15 cellular contexts compared by ENCODE assay signal in genomic region chr1:19212167-19212566, GRCh38. TPM values are rescaled to one million over a fixed set of nuclear protein-coding genes. Genes with fewer than 3 reads are reported as not detected.
DNase-seq lines count a peak whose midpoint lies in the region; ATAC-seq and TF ChIP-seq lines count a peak whose summit lies in the region.
"Had no signal": no experiment of that assay in that cellular context is flagged by ENCODE, and none has a peak within 500 bp of the region (broad histone marks: within the 10 kb centered on the region; RNA-seq: fewer than 3 reads in every experiment).

No MANE protein-coding gene starts in this region.

- H3K4me3 ChIP-seq in PC-9, result no peak overlapping the region
- H3K4me3 ChIP-seq: prostate gland had no signal

- CTCF ChIA-PET in PC-9 (lab: Charles Lee), result no interaction called here

- peak overlapping the region; percentile 94; the same call in 1 of the 2 replicates for H3K4me2 ChIP-seq in PC-9

- H3F3A ChIP-seq in PC-9 (ENCODE audit: insufficient read depth, low read depth), result peaks cover 11% of the 10 kb centered on the region; the same call in 1 of the 2 replicates

- peak overlapping the region; percentile 94 for H3K27ac Mint-ChIP-seq in activated T-cell treated with anti-CD3 and anti-CD28 coated beads, Interleukin-2, amount 50 U/mL, for 72 hours
- peak overlapping the region; percentile 48 for H3K27ac Mint-ChIP-seq in central memory CD8-positive, alpha-beta T cell (ENCODE audit: low read depth)
- H3K27ac Mint-ChIP-seq in progenitor cell of endocrine pancreas, result peak overlapping the region; percentile 48

- no peak overlapping the region for H3K27ac ChIP-seq in PC-9
- H3K27ac ChIP-seq: prostate gland had no signal

- peaks cover 12% of the 10 kb centered on the region for H4K20me1 ChIP-seq in PC-9 (ENCODE audit: insufficient read depth)

- no peak for TF ChIP-seq CTCF in PC-9 (conservative IDR thresholded peaks at IDR 0.05)
- TF ChIP-seq CTCF in progenitor cell of endocrine pancreas (IDR thresholded peaks at IDR 0.05; ENCODE audit: unreplicated experiment), result no peak

- no TSS peak for BruUV-seq in PC-9 (replicated peaks; lab: Mats Ljungman, UMichigan)

- peak overlapping the region; percentile 92 to 95 for H3K4me3 Mint-ChIP-seq in activated T-cell treated with anti-CD3 and anti-CD28 coated beads, Interleukin-2, amount 50 U/mL, for 72 hours
- no peak overlapping the region for H3K4me3 Mint-ChIP-seq in central memory CD8-positive, alpha-beta T cell
- peak overlapping the region; percentile 17 for H3K4me3 Mint-ChIP-seq in progenitor cell of endocrine pancreas (ENCODE audit: low read depth)

- POLR2A ChIA-PET in PC-9 (lab: Charles Lee; ENCODE audit: unreplicated experiment), result interaction anchor here (0.5 kb wide), 1 partner anchor 196 kb away, joined by 9 read pairs; no protein-coding TSS in a partner anchor

- ATAC-seq in activated T-cell treated with anti-CD3 and anti-CD28 coated beads, Interleukin-2, amount 50 U/mL, for 72 hours (replicated peaks in 1 of 2), result no peak
- no peak for ATAC-seq in central memory CD8-positive, alpha-beta T cell (replicated peaks; ENCODE audit: extremely low read depth, poor library complexity, severe bottlenecking)
- ATAC-seq in GM18861 (IDR thresholded peaks at IDR 0.05; ENCODE audit: unreplicated experiment), result no peak
- ATAC-seq: Right ventricle myocardium inferior had no signal

- no peaks in the 10 kb centered on the region for H3K27me3 Mint-ChIP-seq in activated T-cell treated with anti-CD3 and anti-CD28 coated beads, Interleukin-2, amount 50 U/mL, for 72 hours (ENCODE audit: low read depth)
- no peaks in the 10 kb centered on the region for H3K27me3 Mint-ChIP-seq in central memory CD8-positive, alpha-beta T cell
- H3K27me3 Mint-ChIP-seq in progenitor cell of endocrine pancreas, result no peaks in the 10 kb centered on the region

- peaks cover 9% of the 10 kb centered on the region in 2 donors for H3K36me3 Mint-ChIP-seq in activated T-cell treated with anti-CD3 and anti-CD28 coated beads, Interleukin-2, amount 50 U/mL, for 72 hours (ENCODE audit: insufficient read depth in 2 of 2)
- H3K36me3 Mint-ChIP-seq in central memory CD8-positive, alpha-beta T cell (ENCODE audit: insufficient read depth), result peaks cover 22% of the 10 kb centered on the region
- H3K36me3 Mint-ChIP-seq in progenitor cell of endocrine pancreas (ENCODE audit: insufficient read depth), result peaks cover 2% of the 10 kb centered on the region

- no peaks in the 10 kb centered on the region for H3K9me3 ChIP-seq in PC-9 (ENCODE audit: insufficient read depth, low read depth)
- H3K9me3 ChIP-seq: prostate gland had no signal

- H2AFZ ChIP-seq in PC-9, result no peak overlapping the region

- H3K27me3 ChIP-seq in PC-9 (ENCODE audit: insufficient read depth, low read depth), result no peaks in the 10 kb centered on the region

- H3K4me1 Mint-ChIP-seq in activated T-cell treated with anti-CD3 and anti-CD28 coated beads, Interleukin-2, amount 50 U/mL, for 72 hours (ENCODE audit: low read depth), result peaks cover 61% of the 10 kb centered on the region
- peaks cover 33% of the 10 kb centered on the region for H3K4me1 Mint-ChIP-seq in central memory CD8-positive, alpha-beta T cell
- H3K4me1 Mint-ChIP-seq in progenitor cell of endocrine pancreas (ENCODE audit: low read depth), result peaks cover 19% of the 10 kb centered on the region

- H3K36me3 ChIP-seq in PC-9 (ENCODE audit: low read depth), result peaks cover 11% of the 10 kb centered on the region; the same call in 1 of the 2 replicates
- H3K36me3 ChIP-seq: prostate gland had no signal

- intact Hi-C loops in PC-9 (cut with micrococcal nuclease; ENCODE audit: unreplicated experiment), result no loop called here

- no peaks in the 10 kb centered on the region for H3K9me3 Mint-ChIP-seq in activated T-cell treated with anti-CD3 and anti-CD28 coated beads, Interleukin-2, amount 50 U/mL, for 72 hours
- H3K9me3 Mint-ChIP-seq in central memory CD8-positive, alpha-beta T cell, result no peaks in the 10 kb centered on the region
- no peaks in the 10 kb centered on the region for H3K9me3 Mint-ChIP-seq in progenitor cell of endocrine pancreas (ENCODE audit: low read depth)

- H3K9me2 ChIP-seq in PC-9 (ENCODE audit: insufficient read depth), result no peaks in the 10 kb centered on the region

- peaks cover 19% of the 10 kb centered on the region for H3K4me1 ChIP-seq in PC-9 (replicated peaks; ENCODE audit: insufficient read depth)

- peaks cover 53% of the 10 kb centered on the region for H3K79me2 ChIP-seq in PC-9 (ENCODE audit: low read depth)

- no peak for DNase-seq in activated T-cell treated with anti-CD3 and anti-CD28 coated beads, Interleukin-2, amount 50 U/mL, for 72 hours
- no peak for DNase-seq in activated T-cell treated with anti-CD3 and anti-CD28 coated beads, Interleukin-2, amount 50 U/mL, for 1 hour
- DNase-seq in PC-9, result no peak
- DNase-seq in central memory CD8-positive, alpha-beta T cell (ENCODE audit: low spot score in 2 of 2), result no peak
- no peak for DNase-seq in progenitor cell of endocrine pancreas (ENCODE audit: low spot score, unreplicated experiment)
- no peak for DNase-seq in DMS153 treated with DMSO at 0.1 percent for 48 hours (lab: John Stamatoyannopoulos, UW; ENCODE audit: unreplicated experiment)
- DNase-seq in NCI-H1436 treated with DMSO at 0.1 percent for 48 hours (lab: John Stamatoyannopoulos, UW), result no peak
- DNase-seq: activated CD4-positive, CD25-positive, alpha-beta regulatory T cell; activated gamma-delta T cell treated with Interleukin-2 at 50 U/mL for 16 hours; EL; NCI-H1048; NCI-H510A treated with DMSO at 0.1 percent for 48 hours had no signal

RNA-seq across cellular contexts. Expression of gene UBR4, which starts 2.1 kb away (rescaled TPM):
- 100 to 1,000 TPM; 208 to 215 TPM for total RNA-seq in activated T-cell treated with anti-CD3 and anti-CD28 coated beads, Interleukin-2, amount 50 U/mL, for 72 hours
- total RNA-seq in PC-9 (2021) (117 and 126 TPM in 2 replicates), progenitor cell of endocrine pancreas (153 and 155 TPM in 2 replicates)

RNA-seq across cellular contexts. Expression of gene EMC1, which starts 39.2 kb away (rescaled TPM):
- total RNA-seq in activated T-cell treated with anti-CD3 and anti-CD28 coated beads, Interleukin-2, amount 50 U/mL, for 72 hours, result 10 to 100 TPM; 36.5 to 38.5 TPM
- 40.7 and 45.8 TPM in 2 replicates for total RNA-seq in PC-9 (2021)
- 61.9 and 66.7 TPM in 2 replicates for total RNA-seq in progenitor cell of endocrine pancreas

RNA-seq across cellular contexts. Expression of gene MRTO4, which starts 39.4 kb away (rescaled TPM):
- total RNA-seq in activated T-cell treated with anti-CD3 and anti-CD28 coated beads, Interleukin-2, amount 50 U/mL, for 72 hours, result 10 to 100 TPM; 43.7 to 52.7 TPM
- total RNA-seq in PC-9 (2021) (29.0 and 32.4 TPM in 2 replicates), progenitor cell of endocrine pancreas (27.8 and 33.9 TPM in 2 replicates)
